13 cellular contexts compared by ENCODE assay signal in genomic region chr5:170430871-170431437, GRCh38. TPM values are rescaled to one million over a fixed set of nuclear protein-coding genes. Genes with fewer than 3 reads are reported as not detected.
"Had no signal": no experiment of that assay in that cellular context is flagged by ENCODE, and none has a peak within 500 bp of the region (broad histone marks: within the 10 kb centered on the region; RNA-seq: fewer than 3 reads in every experiment).

No MANE protein-coding gene starts in this region.

- H3K4me1 ChIP-seq: foreskin keratinocyte, upper lobe of right lung had no signal

- H3K4me3 ChIP-seq: dorsolateral prefrontal cortex, esophagus squamous epithelium, sigmoid colon, upper lobe of right lung had no signal

- H3K27me3 ChIP-seq: foreskin keratinocyte, upper lobe of right lung had no signal

- DNase-seq: activated CD4-positive, alpha-beta memory T cell treated with anti-CD3 and anti-CD28 coated beads for 36 hours; activated CD8-positive, alpha-beta memory T cell treated with anti-CD3 and anti-CD28 coated beads, Interleukin-2, amount 50 U/mL, for 4 hours; activated naive CD8-positive, alpha-beta T cell treated with anti-CD3 and anti-CD28 coated beads, Interleukin-2, amount 10 ng/mL, durations not matched to agents 7 days and 5 days; anterior cingulate cortex; dorsolateral prefrontal cortex; esophagus squamous epithelium; foreskin keratinocyte; left colon; mammary epithelial cell; natural killer cell; sigmoid colon; stimulated activated CD4-positive, alpha-beta T cell treated with anti-CD3 and anti-CD28 coated beads, Interleukin-4, amount 100 ng/mL, for 24 hours; upper lobe of right lung had no signal

- H3K36me3 ChIP-seq: esophagus squamous epithelium, sigmoid colon, upper lobe of right lung had no signal

- H3K27ac ChIP-seq: dorsolateral prefrontal cortex, esophagus squamous epithelium, foreskin keratinocyte, sigmoid colon, upper lobe of right lung had no signal

- H3K9me3 ChIP-seq: esophagus squamous epithelium, sigmoid colon, upper lobe of right lung had no signal

RNA-seq across cellular contexts. Expression of gene KCNMB1, which starts 41.8 kb away (rescaled TPM):
- total RNA-seq: activated CD4-positive, alpha-beta memory T cell treated with anti-CD3 and anti-CD28 coated beads for 36 hours; activated naive CD8-positive, alpha-beta T cell treated with anti-CD3 and anti-CD28 coated beads, Interleukin-2, amount 10 ng/mL, durations not matched to agents 7 days and 5 days; foreskin keratinocyte had no signal
